In the genomic region with DNA sequence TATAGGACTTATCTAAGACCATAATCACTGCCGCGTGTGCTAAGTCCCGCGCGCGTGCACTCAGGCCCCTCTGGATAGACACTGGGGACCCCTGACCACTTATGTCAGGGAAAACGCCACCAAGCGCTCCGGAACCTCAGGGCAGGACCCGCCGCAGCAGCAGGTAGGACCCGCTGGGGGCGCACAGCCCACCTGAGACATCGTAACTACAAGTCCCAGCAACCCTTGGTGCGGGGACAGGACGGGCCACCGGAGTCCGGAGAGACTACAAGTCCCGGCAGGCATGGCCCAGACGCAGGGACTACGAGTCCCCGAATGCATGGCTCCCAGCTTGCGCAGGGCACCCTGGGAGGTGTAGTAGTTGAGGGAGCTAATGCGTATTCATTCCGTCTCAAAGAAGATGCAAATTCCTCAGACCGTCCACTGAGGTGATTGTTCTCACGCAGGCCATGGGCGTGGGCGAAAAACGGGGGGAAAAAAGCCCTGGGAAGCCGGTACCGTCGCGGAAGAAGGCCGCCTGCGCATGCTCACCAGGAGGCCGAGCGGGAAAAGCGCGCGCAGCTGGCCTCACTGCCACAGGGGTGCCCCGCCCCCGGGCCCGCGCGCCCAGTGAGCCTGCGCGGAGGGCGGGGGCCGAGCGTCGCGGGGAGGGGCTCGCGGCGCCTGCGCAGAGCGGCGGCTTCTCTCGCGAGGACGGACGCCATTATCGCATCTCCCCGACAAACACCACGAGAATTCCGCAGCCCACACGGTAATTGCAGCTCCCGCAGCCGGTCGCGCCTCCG, we compare ENCODE assay signal across 8 cellular contexts.
DNase-seq lines count a peak whose midpoint lies in the region; ATAC-seq and FAIRE-seq lines count a peak whose summit lies in the region.

A gene with protein sequence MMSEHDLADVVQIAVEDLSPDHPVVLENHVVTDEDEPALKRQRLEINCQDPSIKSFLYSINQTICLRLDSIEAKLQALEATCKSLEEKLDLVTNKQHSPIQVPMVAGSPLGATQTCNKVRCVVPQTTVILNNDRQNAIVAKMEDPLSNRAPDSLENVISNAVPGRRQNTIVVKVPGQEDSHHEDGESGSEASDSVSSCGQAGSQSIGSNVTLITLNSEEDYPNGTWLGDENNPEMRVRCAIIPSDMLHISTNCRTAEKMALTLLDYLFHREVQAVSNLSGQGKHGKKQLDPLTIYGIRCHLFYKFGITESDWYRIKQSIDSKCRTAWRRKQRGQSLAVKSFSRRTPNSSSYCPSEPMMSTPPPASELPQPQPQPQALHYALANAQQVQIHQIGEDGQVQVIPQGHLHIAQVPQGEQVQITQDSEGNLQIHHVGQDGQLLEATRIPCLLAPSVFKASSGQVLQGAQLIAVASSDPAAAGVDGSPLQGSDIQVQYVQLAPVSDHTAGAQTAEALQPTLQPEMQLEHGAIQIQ (plus strand): TSS at position 670 of the 785 bp plus-strand sequence. CDS start 23,682 bp downstream, outside the sequence.

- ATAC-seq in GM19043 (IDR thresholded peaks at IDR 0.05; ENCODE audit: low read depth, unreplicated experiment), result peak; percentile 86
- ATAC-seq in HG03378 (IDR thresholded peaks at IDR 0.05; ENCODE audit: unreplicated experiment), result peak; percentile 89
- ATAC-seq in activated CD4-positive, CD25-positive, alpha-beta regulatory T cell treated with anti-CD3 and anti-CD28 coated beads, Interleukin-2, amount 50 U/mL, for 24 hours, result peak; percentile 96 to 97

- FAIRE-seq in islet of Langerhans (lab: Jason Lieb, UNC), result peak; percentile 17

- peak; percentile 99 for DNase-seq in Ammon's horn (ENCODE audit: low spot score)
- DNase-seq in NCI-H446 treated with DMSO at 0.1 percent for 48 hours (lab: John Stamatoyannopoulos, UW), result peak; percentile 87
- DNase-seq in cerebellar cortex (ENCODE audit: low spot score), result peak; percentile 99
- DNase-seq in stimulated activated CD4-positive, alpha-beta T cell treated with anti-CD3 and anti-CD28 coated beads, Interleukin-12 subunit alpha, Interleukin-12 subunit beta, amount 100 ng/mL, for 4 hours, result peak; percentile 92

Comparison
In these comparisons a context has a peak if more than half of its experiments do, and no peak if none do; other contexts are left out.
1. Peak in every context shown above with its lines: DNase-seq and ATAC-seq.